Comparison of ENCODE assay signal across 1 cellular context in the genomic region with DNA sequence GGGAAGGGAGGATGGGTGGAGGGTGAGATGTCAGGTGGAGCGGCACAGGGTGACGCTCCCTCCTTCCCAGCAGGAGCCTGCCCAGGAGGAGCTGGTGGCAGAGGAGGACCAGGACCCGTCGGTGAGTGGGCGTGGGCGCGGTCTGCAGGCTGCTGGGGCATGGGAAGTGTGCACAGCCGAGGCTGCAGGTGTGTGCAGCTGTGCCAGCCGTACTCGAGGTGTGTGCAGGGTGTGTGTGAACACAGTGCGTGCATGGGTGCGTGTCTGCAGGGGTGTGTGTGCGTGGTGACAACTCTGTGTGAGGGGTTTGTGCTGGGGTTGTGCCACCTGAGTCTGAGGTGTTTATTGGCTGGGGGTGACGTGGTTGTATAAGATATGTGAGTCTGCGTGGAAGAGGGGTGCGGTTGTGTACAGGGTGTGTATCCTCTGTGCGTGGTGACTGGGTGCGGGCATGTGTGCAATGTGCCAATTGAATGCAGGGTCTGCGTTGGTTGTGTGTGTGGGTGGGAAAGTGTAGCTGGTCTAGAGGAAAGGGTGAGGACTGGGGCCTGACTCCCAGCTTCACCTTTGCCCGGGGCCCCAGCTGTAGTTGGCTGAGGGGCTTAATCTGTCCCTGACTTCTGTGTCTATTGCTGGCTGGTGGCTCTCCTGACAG.
TF ChIP-seq lines count a peak whose summit lies in the region.

No MANE protein-coding gene starts in this region.

TF ChIP-seq in HEK293, 187 proteins besides CTCF, POLR2A, EP300 and RAD21 (continued from another document):
- TF ChIP-seq, protein P1, sequence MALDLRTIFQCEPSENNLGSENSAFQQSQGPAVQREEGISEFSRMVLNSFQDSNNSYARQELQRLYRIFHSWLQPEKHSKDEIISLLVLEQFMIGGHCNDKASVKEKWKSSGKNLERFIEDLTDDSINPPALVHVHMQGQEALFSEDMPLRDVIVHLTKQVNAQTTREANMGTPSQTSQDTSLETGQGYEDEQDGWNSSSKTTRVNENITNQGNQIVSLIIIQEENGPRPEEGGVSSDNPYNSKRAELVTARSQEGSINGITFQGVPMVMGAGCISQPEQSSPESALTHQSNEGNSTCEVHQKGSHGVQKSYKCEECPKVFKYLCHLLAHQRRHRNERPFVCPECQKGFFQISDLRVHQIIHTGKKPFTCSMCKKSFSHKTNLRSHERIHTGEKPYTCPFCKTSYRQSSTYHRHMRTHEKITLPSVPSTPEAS (tag by site-specific recombination; IDR thresholded peaks at IDR 0.05), result peak; percentile 74
- TF ChIP-seq, protein P2, sequence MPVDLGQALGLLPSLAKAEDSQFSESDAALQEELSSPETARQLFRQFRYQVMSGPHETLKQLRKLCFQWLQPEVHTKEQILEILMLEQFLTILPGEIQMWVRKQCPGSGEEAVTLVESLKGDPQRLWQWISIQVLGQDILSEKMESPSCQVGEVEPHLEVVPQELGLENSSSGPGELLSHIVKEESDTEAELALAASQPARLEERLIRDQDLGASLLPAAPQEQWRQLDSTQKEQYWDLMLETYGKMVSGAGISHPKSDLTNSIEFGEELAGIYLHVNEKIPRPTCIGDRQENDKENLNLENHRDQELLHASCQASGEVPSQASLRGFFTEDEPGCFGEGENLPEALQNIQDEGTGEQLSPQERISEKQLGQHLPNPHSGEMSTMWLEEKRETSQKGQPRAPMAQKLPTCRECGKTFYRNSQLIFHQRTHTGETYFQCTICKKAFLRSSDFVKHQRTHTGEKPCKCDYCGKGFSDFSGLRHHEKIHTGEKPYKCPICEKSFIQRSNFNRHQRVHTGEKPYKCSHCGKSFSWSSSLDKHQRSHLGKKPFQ (tag by site-specific recombination; IDR thresholded peaks at IDR 0.05), result peak; percentile 61
- TF ChIP-seq ZNF677 (tag by site-specific recombination; IDR thresholded peaks at IDR 0.05), result no peak
